3 cellular contexts compared by ENCODE assay signal in genomic region chr12:109127533-109128242, GRCh38.
A peak's percentile ranks its signal among the peaks of the same experiment; 100 is the strongest.
TF ChIP-seq lines count a peak whose summit lies in the region.

No MANE protein-coding gene starts in this region.

TF ChIP-seq in SK-N-SH treated with all-trans-retinoic acid at 6 μM for 48 hours, 23 proteins besides CTCF, POLR2A, EP300 and RAD21:
- TF ChIP-seq ZNF70 (CRISPR knock-in tag; IDR thresholded peaks at IDR 0.05), result no peak
- TF ChIP-seq ZFP3 (CRISPR knock-in tag; IDR thresholded peaks at IDR 0.05), result peak; percentile 95
TF ChIP-seq in SK-N-SH treated with all-trans-retinoic acid at 6 μM for 48 hours: peak in this region for 1.

TF ChIP-seq in SK-N-SH, 30 proteins besides CTCF, POLR2A, EP300 and RAD21:
- TF ChIP-seq SIN3A (IDR thresholded peaks at IDR 0.05; ENCODE audit: borderline replicate concordance, low read depth, low read length) (no peak), NRF1 (IDR thresholded peaks at IDR 0.05; ENCODE audit: low read depth, low read length) (no peak), REST (IDR thresholded peaks at IDR 0.05; ENCODE audit: low read depth, low read length) (no peak), EZH2phosphoT487 (IDR thresholded peaks at IDR 0.05; ENCODE audit: borderline replicate concordance, low read depth) (no peak), CHD2 (IDR thresholded peaks at IDR 0.05; ENCODE audit: low read length, partially characterized antibody) (no peak), SMC3 (IDR thresholded peaks at IDR 0.05; ENCODE audit: low read depth, low read length) (no peak), GABPA (IDR thresholded peaks at IDR 0.05; ENCODE audit: low read depth) (no peak)

TF ChIP-seq in H1, 55 proteins besides CTCF, POLR2A, EP300 and RAD21:
- TF ChIP-seq JUN (IDR thresholded peaks at IDR 0.05; ENCODE audit: low read depth, low read length) (no peak), MAX (IDR thresholded peaks at IDR 0.05) (no peak), FOSL1 (IDR thresholded peaks at IDR 0.05; ENCODE audit: insufficient read depth, low read depth, low read length) (no peak), SAP30 (IDR thresholded peaks at IDR 0.05; ENCODE audit: insufficient read depth, insufficient replicate concordance, low read length) (no peak), RFX5 (IDR thresholded peaks at IDR 0.05; ENCODE audit: borderline replicate concordance, low read depth, low read length) (no peak), USF2 (IDR thresholded peaks at IDR 0.05; ENCODE audit: low read length) (no peak), CHD7 (IDR thresholded peaks at IDR 0.05; ENCODE audit: insufficient replicate concordance, low read length) (no peak), TAF1 (IDR thresholded peaks at IDR 0.05; ENCODE audit: low read depth, low read length) (no peak), POLR2AphosphoS5 (IDR thresholded peaks at IDR 0.05; ENCODE audit: low read depth, low read length) (no peak), CBX8 (IDR thresholded peaks at IDR 0.05; ENCODE audit: borderline replicate concordance, low read depth, low read length) (no peak)
